In genomic region chr7:24411226-24411625, GRCh38 we compare ENCODE assay signal across 16 cellular contexts.
DNase-seq lines count a peak whose midpoint lies in the region; ATAC-seq, FAIRE-seq and TF ChIP-seq lines count a peak whose summit lies in the region.
"Had no signal": no experiment of that assay in that cellular context is flagged by ENCODE, and none has a peak within 500 bp of the region (broad histone marks: within the 10 kb centered on the region; RNA-seq: fewer than 3 reads in every experiment).

No MANE protein-coding gene starts in this region.

- H3K27me3 Mint-ChIP-seq in WTC11 (ENCODE audit: low read depth): peaks cover 42% of the 10 kb centered on the region
- H3K27me3 Mint-ChIP-seq in neural progenitor cell (ENCODE audit: insufficient read depth, low read depth): no peaks in the 10 kb centered on the region

- peak; percentile 9 for FAIRE-seq in GM12892 (lab: Jason Lieb, UNC)
- FAIRE-seq: G401.6, GM18507, H1 had no signal

- POLR2A ChIA-PET in A673 (lab: Charles Lee; ENCODE audit: low non-redundant PET): no interaction called here
- POLR2A ChIA-PET in WTC11 (lab: Charles Lee): no interaction called here

- intact Hi-C loops in A673 (cut with micrococcal nuclease; ENCODE audit: unreplicated experiment): no loop called here

- no peak for TF ChIP-seq POLR2A in GM12892 (IDR thresholded peaks at IDR 0.05; ENCODE audit: low read depth, low read length)

- H3K4me3 ChIP-seq in A673 (ENCODE audit: low read depth, low read length, poor library complexity, severe bottlenecking) (no peak overlapping the region), neural progenitor cell (no peak overlapping the region)
- H3K4me3 ChIP-seq: BLaER1 treated with 17β-estradiol and CSF1 and Interleukin-3, amounts not matched to agents 10 nM and 100 nM had no signal

- H3K9me3 ChIP-seq in A673 (ENCODE audit: low read depth, low read length, poor library complexity, severe bottlenecking) (peaks cover 10% of the 10 kb centered on the region), neural progenitor cell (ENCODE audit: low read depth) (no peaks in the 10 kb centered on the region)

- peaks cover 36% of the 10 kb centered on the region for H3K36me3 Mint-ChIP-seq in WTC11
- no peaks in the 10 kb centered on the region for H3K36me3 Mint-ChIP-seq in neural progenitor cell
- H3K36me3 Mint-ChIP-seq: CD8-positive, alpha-beta T cell had no signal

- H3K4me3 Mint-ChIP-seq in WTC11: no peak overlapping the region
- no peak overlapping the region for H3K4me3 Mint-ChIP-seq in neural progenitor cell
- H3K4me3 Mint-ChIP-seq: B cell; CD8-positive, alpha-beta T cell; H9 had no signal

- peaks cover 4% of the 10 kb centered on the region for H3F3A ChIP-seq in neural progenitor cell (ENCODE audit: low read depth)

- no peak overlapping the region for H2AFZ ChIP-seq in neural progenitor cell (replicated peaks)

- H3K27ac Mint-ChIP-seq in WTC11: no peak overlapping the region
- no peak overlapping the region for H3K27ac Mint-ChIP-seq in neural progenitor cell
- H3K27ac Mint-ChIP-seq: B cell; CD8-positive, alpha-beta T cell; H9 had no signal

- no TSS peak for BruUV-seq in A673 (replicated peaks; lab: Mats Ljungman, UMichigan)

- H3K4me2 ChIP-seq in neural progenitor cell: peak overlapping the region; percentile 1
- H3K4me2 ChIP-seq: BLaER1 treated with 17β-estradiol and CSF1 and Interleukin-3, amounts not matched to agents 10 nM and 100 nM had no signal

- H3K27me3 ChIP-seq in A673 (replicated peaks; ENCODE audit: insufficient read depth, low read depth, low read length, poor library complexity) (no peaks in the 10 kb centered on the region), neural progenitor cell (no peaks in the 10 kb centered on the region)
- H3K27me3 ChIP-seq: BLaER1 treated with 17β-estradiol and CSF1 and Interleukin-3, amounts not matched to agents 10 nM and 100 nM had no signal

- DNase-seq in A673 (ENCODE audit: low spot score) (peak; percentile 4), GM12892 (ENCODE audit: insufficient read length) (no peak), WTC11 (ENCODE audit: low spot score) (no peak), neural progenitor cell (ENCODE audit: low spot score) (no peak), kidney glomerular epithelial cell (lab: John Stamatoyannopoulos, UW) (no peak)
- no peak for DNase-seq in activated naive CD4-positive, alpha-beta T cell (lab: John Stamatoyannopoulos, UW)
- DNase-seq: 8988T; Calu3; CD8-positive, alpha-beta T cell; H9 had no signal

- H3K36me3 ChIP-seq in A673 (ENCODE audit: insufficient read depth, low read length, poor library complexity, severe bottlenecking): no peaks in the 10 kb centered on the region
- H3K36me3 ChIP-seq in neural progenitor cell: no peaks in the 10 kb centered on the region
- H3K36me3 ChIP-seq: BLaER1 treated with 17β-estradiol and CSF1 and Interleukin-3, amounts not matched to agents 10 nM and 100 nM had no signal

- H4K20me1 ChIP-seq in neural progenitor cell (ENCODE audit: low read depth): no peaks in the 10 kb centered on the region
- H4K20me1 ChIP-seq: BLaER1 treated with 17β-estradiol and CSF1 and Interleukin-3, amounts not matched to agents 10 nM and 100 nM had no signal

- CTCF ChIA-PET in A673 (lab: Charles Lee): no interaction called here
- CTCF ChIA-PET in WTC11 (lab: Charles Lee): interaction anchor here (1.1 to 5.9 kb wide), 2 partner anchors 93 to 165 kb away, joined by 4 to 43 read pairs; no protein-coding TSS in a partner anchor

- H3K4me1 Mint-ChIP-seq in WTC11 (peaks cover 44% of the 10 kb centered on the region), neural progenitor cell (peaks cover under 1% of the 10 kb centered on the region)

- no peak overlapping the region for H3K9ac ChIP-seq in neural progenitor cell
- H3K9ac ChIP-seq: BLaER1 treated with 17β-estradiol and CSF1 and Interleukin-3, amounts not matched to agents 10 nM and 100 nM had no signal

- H3K9me3 Mint-ChIP-seq in WTC11 (peaks cover 49% of the 10 kb centered on the region), neural progenitor cell (peaks cover 3% of the 10 kb centered on the region)
- H3K9me3 Mint-ChIP-seq: CD8-positive, alpha-beta T cell had no signal

- H3K27ac ChIP-seq in A673 (ENCODE audit: low read depth, low read length, poor library complexity, severe bottlenecking) (no peak overlapping the region), neural progenitor cell (no peak overlapping the region)
- H3K27ac ChIP-seq: BLaER1 treated with 17β-estradiol and CSF1 and Interleukin-3, amounts not matched to agents 10 nM and 100 nM had no signal

- ATAC-seq in WTC11 (no peak), GM21360 (IDR thresholded peaks at IDR 0.05; ENCODE audit: unreplicated experiment) (no peak)
- ATAC-seq: CD8-positive, alpha-beta T cell had no signal

- TF ChIP-seq CTCF in A673 (conservative IDR thresholded peaks at IDR 0.05; ENCODE audit: low read depth, low read length) (no peak), WTC11 (IDR thresholded peaks at IDR 0.05) (no peak), neural progenitor cell (IDR thresholded peaks at IDR 0.05) (no peak)

- H3K4me1 ChIP-seq in A673 (ENCODE audit: insufficient read depth, low read length, poor library complexity, severe bottlenecking) (peaks cover 19% of the 10 kb centered on the region), neural progenitor cell (peaks cover 17% of the 10 kb centered on the region)

- no peaks in the 10 kb centered on the region for H3K79me2 ChIP-seq in neural progenitor cell (ENCODE audit: low read depth)

TF ChIP-seq in WTC11, 78 proteins besides CTCF, POLR2A, EP300 and RAD21:
- TF ChIP-seq HMGXB4 (CRISPR knock-in tag; IDR thresholded peaks at IDR 0.05) (no peak), NFATC4 (CRISPR knock-in tag; IDR thresholded peaks at IDR 0.05) (0 out of 2 replicates have a peak, but pooled peaks have one; percentile 7), SP1 (CRISPR knock-in tag; conservative IDR thresholded peaks at IDR 0.05) (no peak), CBFB (CRISPR knock-in tag; IDR thresholded peaks at IDR 0.05; ENCODE audit: low read depth) (no peak)
